20 cellular contexts compared by ENCODE assay signal in genomic region chr12:124470806-124471205, GRCh38.
A peak's percentile ranks its signal among the peaks of the same experiment; 100 is the strongest.
DNase-seq lines count a peak whose midpoint lies in the region; ATAC-seq and TF ChIP-seq lines count a peak whose summit lies in the region.
"Had no signal": no experiment of that assay in that cellular context is flagged by ENCODE, and none has a peak within 500 bp of the region (broad histone marks: within the 10 kb centered on the region; RNA-seq: fewer than 3 reads in every experiment).

No MANE protein-coding gene starts in this region.

- no peaks in the 10 kb centered on the region for H3K4me1 ChIP-seq in IMR-90 (ENCODE audit: control insufficient read depth, insufficient read depth, low read length)
- peaks cover 15% of the 10 kb centered on the region for H3K4me1 ChIP-seq in Karpas-422 (ENCODE audit: low read length)
- H3K4me1 ChIP-seq: BE2C had no signal

- peaks cover 32% of the 10 kb centered on the region for H3K4me1 Mint-ChIP-seq in activated CD8-positive, alpha-beta T cell treated with anti-CD3 and anti-CD28 coated beads, Interleukin-2, amount 10 ng/mL, durations not matched to agents 7 days and 5 days (ENCODE audit: low read depth)
- peaks cover 18% of the 10 kb centered on the region for H3K4me1 Mint-ChIP-seq in activated CD8-positive, alpha-beta T cell treated with anti-CD3 and anti-CD28 coated beads for 36 hours (ENCODE audit: low read depth)

- no peak overlapping the region for H3K4me3 ChIP-seq in IMR-90 (ENCODE audit: insufficient read depth, low read depth, low read length)
- no peak overlapping the region for H3K4me3 ChIP-seq in Karpas-422 (ENCODE audit: low read length)
- H3K4me3 ChIP-seq: PC-9 had no signal

- H4K20me1 ChIP-seq in IMR-90 (ENCODE audit: insufficient read depth, low read length) (peaks cover 11% of the 10 kb centered on the region), Karpas-422 (ENCODE audit: insufficient read depth, low read depth, low read length) (no peaks in the 10 kb centered on the region)

- H3K9ac ChIP-seq in IMR-90 (ENCODE audit: low read depth, low read length) = no peak overlapping the region
- H3K9ac ChIP-seq in Karpas-422 (ENCODE audit: low read length) = no peak overlapping the region
- H3K9ac ChIP-seq: KMS-11 had no signal

- CTCF ChIA-PET in activated CD8-positive, alpha-beta T cell treated with anti-CD3 and anti-CD28 coated beads, Interleukin-2, amount 10 ng/mL, durations not matched to agents 7 days and 5 days (lab: Charles Lee) = no interaction called here
- CTCF ChIA-PET in activated CD8-positive, alpha-beta T cell treated with anti-CD3 and anti-CD28 coated beads for 36 hours (lab: Charles Lee) = no interaction called here
- CTCF ChIA-PET in IMR-90 (lab: Yijun Ruan, JAX) = no interaction called here

- H4K8ac ChIP-seq in IMR-90 (ENCODE audit: low read depth in 2 of 2, low read length in 2 of 2) = no peak overlapping the region

- H3K9me1 ChIP-seq in IMR-90 (ENCODE audit: insufficient read depth, low read length) = peaks cover 8% of the 10 kb centered on the region; the same call in 1 of the 2 replicates

- no peak overlapping the region for H3K27ac ChIP-seq in IMR-90 (ENCODE audit: insufficient read depth, low read length)
- H3K27ac ChIP-seq in cingulate gyrus (ENCODE audit: low read depth, low read length) = peak overlapping the region; percentile 58
- H3K27ac ChIP-seq in Karpas-422 (ENCODE audit: low read length) = no peak overlapping the region
- H3K27ac ChIP-seq: 22Rv1, KMS-11, PC-9 had no signal

- no peak for TF ChIP-seq RAD21 in IMR-90 (IDR thresholded peaks at IDR 0.05; ENCODE audit: low read length)

- in situ Hi-C loops in IMR-90 (cut with MboI; ENCODE audit: low sequenced_read_pairs) = no loop called here

- H3K4ac ChIP-seq in IMR-90 (ENCODE audit: low read depth, low read length) = no peak overlapping the region

- H3K4me3 Mint-ChIP-seq in activated CD8-positive, alpha-beta T cell treated with anti-CD3 and anti-CD28 coated beads, Interleukin-2, amount 10 ng/mL, durations not matched to agents 7 days and 5 days = no peak overlapping the region
- no peak overlapping the region for H3K4me3 Mint-ChIP-seq in activated CD8-positive, alpha-beta T cell treated with anti-CD3 and anti-CD28 coated beads for 36 hours
- H3K4me3 Mint-ChIP-seq: CD8-positive, alpha-beta T cell had no signal

- H3K36me3 Mint-ChIP-seq in activated CD8-positive, alpha-beta T cell treated with anti-CD3 and anti-CD28 coated beads, Interleukin-2, amount 10 ng/mL, durations not matched to agents 7 days and 5 days (ENCODE audit: low read depth) = peaks cover 64% of the 10 kb centered on the region
- H3K36me3 Mint-ChIP-seq in activated CD8-positive, alpha-beta T cell treated with anti-CD3 and anti-CD28 coated beads for 36 hours (ENCODE audit: low read depth) = peaks cover 66% of the 10 kb centered on the region

- peak overlapping the region; percentile 16 for H2AK9ac ChIP-seq in IMR-90 (replicated peaks; ENCODE audit: low read depth, low read length, poor library complexity)

- POLR2A ChIA-PET in activated CD8-positive, alpha-beta T cell treated with anti-CD3 and anti-CD28 coated beads, Interleukin-2, amount 10 ng/mL, durations not matched to agents 7 days and 5 days (lab: Charles Lee) = interaction anchor here (1.4 kb wide), 1 partner anchor 440 kb away, joined by 3 read pairs; no protein-coding TSS in a partner anchor
- POLR2A ChIA-PET in activated CD8-positive, alpha-beta T cell treated with anti-CD3 and anti-CD28 coated beads for 36 hours (lab: Charles Lee) = no interaction called here
- POLR2A ChIA-PET in IMR-90 (lab: Charles Lee; ENCODE audit: unreplicated experiment) = no interaction called here

- BruUV-seq in IMR-90 (replicated peaks; lab: Mats Ljungman, UMichigan) = no TSS peak

- H3K27ac Mint-ChIP-seq in activated CD8-positive, alpha-beta T cell treated with anti-CD3 and anti-CD28 coated beads, Interleukin-2, amount 10 ng/mL, durations not matched to agents 7 days and 5 days = peak overlapping the region; percentile 8
- H3K27ac Mint-ChIP-seq in activated CD8-positive, alpha-beta T cell treated with anti-CD3 and anti-CD28 coated beads for 36 hours = no peak overlapping the region
- H3K27ac Mint-ChIP-seq: CD8-positive, alpha-beta T cell had no signal

- H2BK120ac ChIP-seq in IMR-90 (ENCODE audit: low read depth, low read length) = no peak overlapping the region

- no peaks in the 10 kb centered on the region for H3K9me2 ChIP-seq in Karpas-422 (replicated peaks; ENCODE audit: insufficient read depth, low read length)

- H2BK5ac ChIP-seq in IMR-90 (ENCODE audit: low read depth, low read length, poor library complexity, severe bottlenecking) = no peak overlapping the region

- H3K4me2 ChIP-seq in IMR-90 (ENCODE audit: low read depth, low read length) (no peak overlapping the region), Karpas-422 (ENCODE audit: low read depth, low read length, poor library complexity, severe bottlenecking) (no peak overlapping the region)
- H3K4me2 ChIP-seq: KMS-11, PC-9 had no signal

- no peak overlapping the region for H3K23ac ChIP-seq in IMR-90 (ENCODE audit: low read depth, low read length)

- H3K36me3 ChIP-seq in IMR-90 (ENCODE audit: control insufficient read depth, insufficient read depth, low read length) = peaks cover 67% of the 10 kb centered on the region
- H3K36me3 ChIP-seq in Karpas-422 (ENCODE audit: insufficient read depth, low read length) = peaks cover 71% of the 10 kb centered on the region

- H3K18ac ChIP-seq in IMR-90 (ENCODE audit: low read depth, low read length) = no peak overlapping the region

- H3K27me3 Mint-ChIP-seq in activated CD8-positive, alpha-beta T cell treated with anti-CD3 and anti-CD28 coated beads, Interleukin-2, amount 10 ng/mL, durations not matched to agents 7 days and 5 days (ENCODE audit: low read depth) = no peaks in the 10 kb centered on the region
- no peaks in the 10 kb centered on the region for H3K27me3 Mint-ChIP-seq in activated CD8-positive, alpha-beta T cell treated with anti-CD3 and anti-CD28 coated beads for 36 hours

- H3K56ac ChIP-seq in IMR-90 (ENCODE audit: extremely low read depth, insufficient read depth, low read length) = no peak overlapping the region

- no peak overlapping the region for H4K5ac ChIP-seq in IMR-90 (ENCODE audit: low read depth, low read length)

- dilution Hi-C loops in IMR-90 (cut with HindIII; ENCODE audit: low sequenced_read_pairs, unreplicated experiment) = no loop called here

- H2BK20ac ChIP-seq in IMR-90 (ENCODE audit: low read depth, low read length) = no peak overlapping the region

- no peak overlapping the region for H4K91ac ChIP-seq in IMR-90 (ENCODE audit: insufficient read depth, low read depth, low read length)

- ATAC-seq in activated CD8-positive, alpha-beta T cell treated with anti-CD3 and anti-CD28 coated beads, Interleukin-2, amount 10 ng/mL, durations not matched to agents 7 days and 5 days = no peak
- ATAC-seq in activated CD8-positive, alpha-beta T cell treated with anti-CD3 and anti-CD28 coated beads for 36 hours = no peak
- ATAC-seq in IMR-90 (ENCODE audit: low read depth) (no peak), sciatic nerve (peak; percentile 12), GM18868 (IDR thresholded peaks at IDR 0.05; ENCODE audit: unreplicated experiment) (no peak)
- ATAC-seq: CD8-positive, alpha-beta T cell; HCT116 had no signal

- H2AFZ ChIP-seq in IMR-90 (replicated peaks; ENCODE audit: low read length, poor library complexity) = no peak overlapping the region
- H2AFZ ChIP-seq in Karpas-422 (ENCODE audit: low read length) = no peak overlapping the region
- H2AFZ ChIP-seq: PC-9 had no signal

- no peak for DNase-seq in activated CD8-positive, alpha-beta T cell treated with anti-CD3 and anti-CD28 coated beads, Interleukin-2, amount 10 ng/mL, durations not matched to agents 7 days and 5 days
- DNase-seq in activated CD8-positive, alpha-beta T cell treated with anti-CD3 and anti-CD28 coated beads for 36 hours = no peak
- DNase-seq in IMR-90 (no peak), sciatic nerve (ENCODE audit: low spot score) (no peak), Karpas-422 (no peak)
- no peak for DNase-seq in activated naive CD4-positive, alpha-beta T cell treated with Interleukin-2 at 50 U/mL for 16 hours
- DNase-seq: BE2C; CD8-positive, alpha-beta T cell; DMS79; NCI-H1048; NCI-H146; NCI-H2081 treated with DMSO at 0.1 percent for 48 hours; NCI-H510A treated with DMSO at 0.1 percent for 48 hours; NCI-H82; PC-9 had no signal

- H3K79me1 ChIP-seq in IMR-90 (ENCODE audit: low read depth in 1 of 2, low read length in 2 of 2) = peaks cover 38 to 77% of the 10 kb centered on the region in 2 experiments

- H3K27me3 ChIP-seq in IMR-90 (ENCODE audit: control insufficient read depth, insufficient read depth, low read length) (no peaks in the 10 kb centered on the region), Karpas-422 (ENCODE audit: low read length) (no peaks in the 10 kb centered on the region)
- H3K27me3 ChIP-seq: BE2C had no signal

- H2BK15ac ChIP-seq in IMR-90 (ENCODE audit: low read depth, low read length) = no peak overlapping the region

- no peak overlapping the region for H2AK5ac ChIP-seq in IMR-90 (ENCODE audit: low read depth, low read length)

- peaks cover 22% of the 10 kb centered on the region for H3K9me3 Mint-ChIP-seq in activated CD8-positive, alpha-beta T cell treated with anti-CD3 and anti-CD28 coated beads, Interleukin-2, amount 10 ng/mL, durations not matched to agents 7 days and 5 days (ENCODE audit: insufficient read depth)
- peaks cover 21% of the 10 kb centered on the region for H3K9me3 Mint-ChIP-seq in activated CD8-positive, alpha-beta T cell treated with anti-CD3 and anti-CD28 coated beads for 36 hours

- no peak for TF ChIP-seq POLR2A in IMR-90 (IDR thresholded peaks at IDR 0.05; ENCODE audit: low read depth, low read length)

- WGBS in IMR-90 (ENCODE audit: extremely low coverage in 2 of 2, insufficient read length in 1 of 2), 2 experiments = 100% methylated on average over 7 of the region's 10 CpGs; no CpG with 5 or more reads in 1 of the 2 experiments

- peaks cover 67% of the 10 kb centered on the region for H3K79me2 ChIP-seq in Karpas-422 (ENCODE audit: low read length)

- intact Hi-C loops in activated CD8-positive, alpha-beta T cell treated with anti-CD3 and anti-CD28 coated beads for 36 hours (cut with micrococcal nuclease) = no loop called here
- intact Hi-C loops in IMR-90 (cut with micrococcal nuclease) = no loop called here
- intact Hi-C loops in sciatic nerve (cut with DNase I) = no loop called here

- H3K14ac ChIP-seq in IMR-90 (replicated peaks; ENCODE audit: low read depth, low read length) = no peak overlapping the region

- TF ChIP-seq CTCF in activated CD8-positive, alpha-beta T cell treated with anti-CD3 and anti-CD28 coated beads for 36 hours (IDR thresholded peaks at IDR 0.05) = no peak
- no peak for TF ChIP-seq CTCF in IMR-90 (conservative IDR thresholded peaks at IDR 0.05; ENCODE audit: low read depth, low read length)

- H3K9me3 ChIP-seq in IMR-90 (ENCODE audit: control insufficient read depth, insufficient read depth, low read length) (peaks cover 19% of the 10 kb centered on the region), Karpas-422 (ENCODE audit: low read length) (peaks cover 4% of the 10 kb centered on the region; the same call in 1 of the 2 replicates)

TF ChIP-seq in IMR-90, 13 proteins besides CTCF, POLR2A, EP300 and RAD21 (continues in another document):
- TF ChIP-seq NFE2L2 (IDR thresholded peaks at IDR 0.05; ENCODE audit: low read depth, low read length) (no peak), FOS (IDR thresholded peaks at IDR 0.05; ENCODE audit: low read depth, low read length) (no peak), MAZ (IDR thresholded peaks at IDR 0.05; ENCODE audit: borderline replicate concordance, low read depth, low read length) (no peak)
